ENCODE assay signal across 1 cellular context in genomic region chr13:106500450-106500849, GRCh38.
TF ChIP-seq lines count a peak whose summit lies in the region.

No MANE protein-coding gene starts in this region.

TF ChIP-seq in GM23338, 12 proteins besides CTCF, POLR2A, EP300 and RAD21 (continued from another document):
- TF ChIP-seq ETS1 (IDR thresholded peaks at IDR 0.05) (no peak), EZH2phosphoT487 (IDR thresholded peaks at IDR 0.05; ENCODE audit: unreplicated experiment) (no peak), ZNF331 (CRISPR knock-in tag; IDR thresholded peaks at IDR 0.05; ENCODE audit: low read depth) (no peak), REST (IDR thresholded peaks at IDR 0.05; ENCODE audit: unreplicated experiment) (no peak), ZNF114 (CRISPR knock-in tag; IDR thresholded peaks at IDR 0.05) (no peak), EZH2 (IDR thresholded peaks at IDR 0.05; ENCODE audit: low read depth, unreplicated experiment) (no peak), NANOG (IDR thresholded peaks at IDR 0.05; ENCODE audit: borderline replicate concordance) (no peak)
